Comparison of ENCODE assay signal across 1 cellular context in the genomic region with DNA sequence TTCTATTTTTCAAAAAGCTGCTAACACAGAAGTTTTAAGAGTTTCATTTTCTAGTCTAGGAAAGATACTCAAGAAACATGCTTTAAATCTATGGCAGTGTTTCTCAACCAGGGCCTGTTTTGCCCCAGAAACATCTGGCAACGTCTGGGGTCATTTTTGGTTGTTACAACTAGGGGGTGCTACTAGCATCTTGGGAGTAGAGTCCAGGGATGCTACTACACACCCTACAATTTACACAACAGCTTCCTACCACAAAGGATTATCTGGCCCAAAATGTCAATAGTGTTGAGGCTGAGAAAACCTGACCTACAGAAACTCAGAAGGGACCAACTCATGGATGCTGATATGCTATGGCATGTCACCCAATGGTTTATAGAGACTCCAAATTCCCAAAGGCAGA.
TF ChIP-seq lines count a peak whose summit lies in the region.

No MANE protein-coding gene starts in this region.

TF ChIP-seq in H1, 55 proteins besides CTCF, POLR2A, EP300 and RAD21:
- TF ChIP-seq TCF12 (IDR thresholded peaks at IDR 0.05; ENCODE audit: low read depth, low read length) (0 out of 2 replicates have a peak, but pooled peaks have one; percentile 14), SIN3A (conservative IDR thresholded peaks at IDR 0.05 in 1 of 2, IDR thresholded peaks at IDR 0.05 in 1 of 2; ENCODE audit: low read depth in 1 of 2, low read length in 2 of 2) (no peak), NANOG (IDR thresholded peaks at IDR 0.05; ENCODE audit: insufficient read depth, low read depth, low read length, poor library complexity, severe bottlenecking) (no peak), SAP30 (IDR thresholded peaks at IDR 0.05; ENCODE audit: insufficient read depth, insufficient replicate concordance, low read length) (no peak), KDM1A (IDR thresholded peaks at IDR 0.05; ENCODE audit: borderline replicate concordance, low read length) (no peak), HDAC6 (IDR thresholded peaks at IDR 0.05; ENCODE audit: low read depth, low read length) (no peak)
